10 cellular contexts compared by ENCODE assay signal in genomic region chr3:171788546-171789351, GRCh38. TPM values are rescaled to one million over a fixed set of nuclear protein-coding genes. Genes with fewer than 3 reads are reported as not detected.
A peak's percentile ranks its signal among the peaks of the same experiment; 100 is the strongest.
DNase-seq lines count a peak whose midpoint lies in the region; ATAC-seq and TF ChIP-seq lines count a peak whose summit lies in the region.
"Had no signal": no experiment of that assay in that cellular context is flagged by ENCODE, and none has a peak within 500 bp of the region (broad histone marks: within the 10 kb centered on the region; RNA-seq: fewer than 3 reads in every experiment).

No MANE protein-coding gene starts in this region.

- no peak overlapping the region for H2BK15ac ChIP-seq in mesendoderm (replicated peaks; ENCODE audit: low read depth)

- DNase-seq in Daoy (ENCODE audit: low read depth) (peak; percentile 70), NB4 (ENCODE audit: low read depth) (peak; percentile 66), chondrocyte (ENCODE audit: low spot score) (no peak), mesendoderm (peak; percentile 31), activated gamma-delta T cell (lab: John Stamatoyannopoulos, UW) (no peak), NCI-H1092 treated with DMSO at 0.1 percent for 48 hours (lab: John Stamatoyannopoulos, UW) (no peak)
- DNase-seq in effector memory CD4-positive, alpha-beta T cell = no peak

- no peaks in the 10 kb centered on the region for H3K36me3 ChIP-seq in mesendoderm (ENCODE audit: control insufficient read depth, insufficient read depth, low read length)
- H3K36me3 ChIP-seq in effector memory CD4-positive, alpha-beta T cell (ENCODE audit: control insufficient read depth, insufficient read depth, low read length) = no peaks in the 10 kb centered on the region

- peaks cover 21% of the 10 kb centered on the region for H3K4me1 Mint-ChIP-seq in chondrocyte (ENCODE audit: low read depth)

- H3K9ac ChIP-seq in mesendoderm (ENCODE audit: low read length) = no peak overlapping the region

- no peak overlapping the region for H3K23ac ChIP-seq in mesendoderm (ENCODE audit: low read length)

- H3K4ac ChIP-seq in mesendoderm (ENCODE audit: low read depth, low read length) = no peak overlapping the region

- H3K4me3 Mint-ChIP-seq in chondrocyte (ENCODE audit: unreplicated experiment) = no peak overlapping the region

- H3K27ac Mint-ChIP-seq in chondrocyte (ENCODE audit: unreplicated experiment) = no peak overlapping the region

- H3K27me3 ChIP-seq in mesendoderm (ENCODE audit: insufficient read depth, low read length, poor library complexity) = no peaks in the 10 kb centered on the region
- H3K27me3 ChIP-seq in effector memory CD4-positive, alpha-beta T cell (replicated peaks; ENCODE audit: control insufficient read depth, insufficient read depth, low read length, poor library complexity, severe bottlenecking) = no peaks in the 10 kb centered on the region

- no peak overlapping the region for H3K4me3 ChIP-seq in NB4 (ENCODE audit: low read depth, low read length)
- H3K4me3 ChIP-seq in mesendoderm (ENCODE audit: low read length) = no peak overlapping the region
- H3K4me3 ChIP-seq in effector memory CD4-positive, alpha-beta T cell (ENCODE audit: insufficient read depth, low read depth, low read length, poor library complexity, severe bottlenecking) = no peak overlapping the region

- no peak overlapping the region for H2BK120ac ChIP-seq in mesendoderm (ENCODE audit: low read depth, low read length)

- H3K27me3 Mint-ChIP-seq in chondrocyte (ENCODE audit: low read depth) = no peaks in the 10 kb centered on the region

- no peak overlapping the region for H4K8ac ChIP-seq in mesendoderm (ENCODE audit: low read depth, low read length)

- no peak overlapping the region for H2BK5ac ChIP-seq in mesendoderm (ENCODE audit: low read length)

- H3K79me2 ChIP-seq in mesendoderm (ENCODE audit: control insufficient read depth, insufficient read depth, low read length) = no peaks in the 10 kb centered on the region

- H3K9me3 ChIP-seq in effector memory CD4-positive, alpha-beta T cell (ENCODE audit: control insufficient read depth, low read length) = no peaks in the 10 kb centered on the region

- H3K36me3 Mint-ChIP-seq in chondrocyte (ENCODE audit: low read depth) = peaks cover 6% of the 10 kb centered on the region

- TF ChIP-seq CTCF in NB4 (IDR thresholded peaks at IDR 0.05; ENCODE audit: low read depth, low read length) = no peak
- TF ChIP-seq CTCF in chondrocyte (IDR thresholded peaks at IDR 0.05) = peak; percentile 20

- H2AK5ac ChIP-seq in mesendoderm (ENCODE audit: low read length) = no peak overlapping the region

- ATAC-seq in GM19467 (IDR thresholded peaks at IDR 0.05; ENCODE audit: unreplicated experiment) = no peak
- ATAC-seq: activated CD4-positive, CD25-positive, alpha-beta regulatory T cell treated with anti-CD3 and anti-CD28 coated beads, Interleukin-2, amount 50 U/mL, for 24 hours had no signal

- H3K4me1 ChIP-seq in mesendoderm (ENCODE audit: control insufficient read depth, low read depth, low read length) = no peaks in the 10 kb centered on the region
- H3K4me1 ChIP-seq in effector memory CD4-positive, alpha-beta T cell (ENCODE audit: control insufficient read depth, insufficient read depth, low read length, poor library complexity, severe bottlenecking) = no peaks in the 10 kb centered on the region

- no peak overlapping the region for H3K4me2 ChIP-seq in mesendoderm (ENCODE audit: low read length)

- WGBS in mesendoderm (ENCODE audit: extremely low coverage, insufficient coverage, low lambda C conversion rate) = no CpG with 5 or more reads among the region's 6 CpGs

- TF ChIP-seq POLR2A in NB4 (IDR thresholded peaks at IDR 0.05; ENCODE audit: extremely low read depth, insufficient read length) = no peak

- no peaks in the 10 kb centered on the region for H3K9me3 Mint-ChIP-seq in chondrocyte (ENCODE audit: low read depth)

- H3K27ac ChIP-seq in mesendoderm (ENCODE audit: low read depth, low read length) = no peak overlapping the region
- no peak overlapping the region for H3K27ac ChIP-seq in effector memory CD4-positive, alpha-beta T cell (ENCODE audit: insufficient read depth, low read length, poor library complexity, severe bottlenecking)

- no peak overlapping the region for H3K18ac ChIP-seq in mesendoderm (ENCODE audit: low read length)

- H3K56ac ChIP-seq in mesendoderm (ENCODE audit: low read length) = no peak overlapping the region

- no peak overlapping the region for H4K5ac ChIP-seq in mesendoderm (ENCODE audit: low read length)

- no peaks in the 10 kb centered on the region for H3K79me1 ChIP-seq in mesendoderm (ENCODE audit: low read length)

RNA-seq across cellular contexts. Expression of gene PLD1, which starts 21.5 kb away (rescaled TPM):
- 5.7 and 7.8 TPM in 2 replicates for total RNA-seq in Daoy (2014; rRNA removed; shearing (Covaris generic))
- total RNA-seq in chondrocyte = 14.7 to 17.0 TPM (median 16.4 TPM) in 3 replicates
- polyA plus RNA-seq in mesendoderm (2013, experiment 1 of 2) = 0.42 TPM
- 0.56 TPM for polyA plus RNA-seq in mesendoderm (2013, experiment 2 of 2)

RNA-seq across cellular contexts. Expression of gene TMEM212, which starts 54.4 kb away (rescaled TPM):
- total RNA-seq in Daoy (2014; rRNA removed; shearing (Covaris generic)) = not detected in 2 replicates
- total RNA-seq in chondrocyte = not detected in 3 replicates
- not detected for polyA plus RNA-seq in mesendoderm (2013, experiment 1 of 2)
- polyA plus RNA-seq in mesendoderm (2013, experiment 2 of 2) = not detected
- total RNA-seq: epithelial cell of proximal tubule had no signal

Comparison
In these comparisons a context has a peak if more than half of its experiments do, and no peak if none do; other contexts are left out.
1. DNase-seq: peak in Daoy (single experiment), NB4 (single experiment) and mesendoderm (single experiment); none in chondrocyte (single experiment), effector memory CD4-positive, alpha-beta T cell (0 of 3), activated gamma-delta T cell (single experiment) and NCI-H1092 treated with DMSO at 0.1 percent for 48 hours (single experiment).